Comparison of ENCODE assay signal across 8 cellular contexts in the genomic region with DNA sequence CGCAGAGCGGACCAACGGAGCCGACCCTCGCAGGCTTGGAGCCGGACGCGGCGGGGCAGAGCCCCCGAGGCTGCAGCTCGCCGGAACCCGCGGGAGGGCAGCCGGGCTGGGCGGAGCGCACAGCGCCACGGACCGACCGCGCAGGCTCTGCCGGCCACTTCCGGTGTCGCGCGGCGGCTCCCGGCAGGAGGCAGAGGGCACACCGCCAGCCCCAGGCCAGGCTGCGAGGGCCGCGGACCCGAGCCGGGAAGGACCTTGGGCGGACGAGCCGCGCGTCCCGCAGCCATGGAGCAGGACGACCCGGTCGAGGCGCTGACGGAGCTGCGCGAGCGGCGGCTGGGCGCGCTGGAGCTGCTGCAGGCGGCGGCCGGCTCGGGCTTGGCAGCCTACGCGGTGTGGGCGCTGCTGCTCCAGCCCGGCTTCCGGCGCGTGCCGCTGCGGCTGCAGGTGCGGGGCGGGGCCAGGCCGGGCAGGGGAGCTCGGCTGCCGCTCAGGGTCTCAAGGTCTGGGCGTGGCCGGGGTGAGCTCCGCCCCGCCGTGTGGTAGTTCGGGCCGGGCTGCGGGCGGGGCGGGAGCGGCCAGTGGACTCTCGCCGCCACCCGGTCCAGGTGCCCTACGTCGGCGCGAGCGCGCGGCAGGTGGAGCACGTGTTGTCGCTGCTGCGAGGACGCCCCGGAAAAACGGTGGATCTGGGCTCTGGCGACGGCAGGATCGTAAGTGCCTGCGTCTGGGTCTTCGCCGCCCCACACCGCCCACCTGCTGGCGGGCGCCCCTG. TPM values are rescaled to one million over a fixed set of nuclear protein-coding genes. Genes with fewer than 3 reads are reported as not detected.
DNase-seq lines count a peak whose midpoint lies in the region; ATAC-seq and TF ChIP-seq lines count a peak whose summit lies in the region.

A gene with protein sequence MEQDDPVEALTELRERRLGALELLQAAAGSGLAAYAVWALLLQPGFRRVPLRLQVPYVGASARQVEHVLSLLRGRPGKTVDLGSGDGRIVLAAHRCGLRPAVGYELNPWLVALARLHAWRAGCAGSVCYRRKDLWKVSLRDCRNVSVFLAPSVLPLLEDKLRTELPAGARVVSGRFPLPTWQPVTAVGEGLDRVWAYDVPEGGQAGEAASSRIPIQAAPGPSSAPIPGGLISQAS (plus strand): TSS at position 157 of the 775 bp plus-strand sequence. CDS start 129 bp downstream, at position 286.

- peak; percentile 56 for ATAC-seq in GM21447 (IDR thresholded peaks at IDR 0.05; ENCODE audit: unreplicated experiment)
- ATAC-seq in activated T-helper 17 cell treated with anti-CD3 and anti-CD28 coated beads, Interleukin-2, amount 50 U/mL, for 72 hours (replicated peaks) = peak; percentile 76
- ATAC-seq in naive thymus-derived CD4-positive, alpha-beta T cell = peak; percentile 82

- H3K27me3 ChIP-seq in HUES6 (ENCODE audit: control insufficient read depth, insufficient read depth, low read length) (peaks cover 18% of the 10 kb centered on the region), stomach smooth muscle (ENCODE audit: control insufficient read depth in 1 of 2, insufficient read depth in 2 of 2, low read length in 2 of 2) (peaks cover 8 to 20% of the 10 kb centered on the region in 2 donors)
- H3K27me3 ChIP-seq in naive thymus-derived CD4-positive, alpha-beta T cell (ENCODE audit: control insufficient read depth in 2 of 2, insufficient read depth in 2 of 2, low read length in 2 of 2) = no peaks in the 10 kb centered on the region

- H3K27ac ChIP-seq in HUES6 (ENCODE audit: low read depth, low read length) (peak within 1 kb of the TSS; percentile 89; the same call in 1 of the 2 replicates), stomach smooth muscle (ENCODE audit: low read length) (peak within 1 kb of the TSS; percentile 82)
- H3K27ac ChIP-seq in naive thymus-derived CD4-positive, alpha-beta T cell (ENCODE audit: low read depth, low read length) = peak within 1 kb of the TSS; percentile 60

- peaks cover 6% of the 10 kb centered on the region for H3K36me3 ChIP-seq in HUES6 (ENCODE audit: control insufficient read depth, insufficient read depth, low read length)
- no peaks in the 10 kb centered on the region for H3K36me3 ChIP-seq in naive thymus-derived CD4-positive, alpha-beta T cell (ENCODE audit: control insufficient read depth in 2 of 3, insufficient read depth in 3 of 3, low read length in 3 of 3)
- no peaks in the 10 kb centered on the region for H3K36me3 ChIP-seq in stomach smooth muscle (ENCODE audit: control insufficient read depth in 2 of 2, insufficient read depth in 2 of 2, low read length in 2 of 2)

- H3K27ac Mint-ChIP-seq in activated T-helper 17 cell treated with anti-CD3 and anti-CD28 coated beads, Interleukin-2, amount 50 U/mL, for 72 hours = peak within 1 kb of the TSS; percentile 66
- peak within 1 kb of the TSS in 7 of 9 donors; percentile 38 to 67 (median 55) for H3K27ac Mint-ChIP-seq in naive thymus-derived CD4-positive, alpha-beta T cell

- H3K9me3 Mint-ChIP-seq in activated T-helper 17 cell treated with anti-CD3 and anti-CD28 coated beads, Interleukin-2, amount 50 U/mL, for 72 hours = no peaks in the 10 kb centered on the region
- no peaks in the 10 kb centered on the region for H3K9me3 Mint-ChIP-seq in naive thymus-derived CD4-positive, alpha-beta T cell

- no peaks in the 10 kb centered on the region for H3K4me1 Mint-ChIP-seq in activated T-helper 17 cell treated with anti-CD3 and anti-CD28 coated beads, Interleukin-2, amount 50 U/mL, for 72 hours
- peaks cover 0 to 30% (median 17%) of the 10 kb centered on the region in 7 donors for H3K4me1 Mint-ChIP-seq in naive thymus-derived CD4-positive, alpha-beta T cell

- peak within 1 kb of the TSS; percentile 87 for H3K9ac ChIP-seq in HUES6 (ENCODE audit: low read length)
- peak within 1 kb of the TSS; percentile 72 to 73 for H3K9ac ChIP-seq in stomach smooth muscle (ENCODE audit: low read length in 2 of 2)

- no peak for TF ChIP-seq CTCF in fibroblast of mammary gland (conservative IDR thresholded peaks at IDR 0.05; ENCODE audit: control insufficient read depth, insufficient read depth, low read depth, low read length)

- H3K36me3 Mint-ChIP-seq in activated T-helper 17 cell treated with anti-CD3 and anti-CD28 coated beads, Interleukin-2, amount 50 U/mL, for 72 hours (ENCODE audit: low read depth) = no peaks in the 10 kb centered on the region
- H3K36me3 Mint-ChIP-seq in naive thymus-derived CD4-positive, alpha-beta T cell = no peaks in the 10 kb centered on the region

- DNase-seq in DMS153 treated with DMSO at 0.1 percent for 48 hours (lab: John Stamatoyannopoulos, UW; ENCODE audit: unreplicated experiment) (peak; percentile 85), RKO (ENCODE audit: low spot score) (peak; percentile 87), fibroblast of mammary gland (ENCODE audit: low read depth) (peak; percentile 58)
- DNase-seq in naive thymus-derived CD4-positive, alpha-beta T cell = peak; percentile 53 to 80 (median 65)

- intact Hi-C loops in naive thymus-derived CD4-positive, alpha-beta T cell (cut with micrococcal nuclease) = no loop called here

- CTCF ChIA-PET in naive thymus-derived CD4-positive, alpha-beta T cell (lab: Charles Lee) = interaction anchor here (0.6 to 1.2 kb wide), 4 partner anchors 9 to 64 kb away, joined by 3 to 5 read pairs (median 4); no protein-coding TSS in a partner anchor

- POLR2A ChIA-PET in naive thymus-derived CD4-positive, alpha-beta T cell (lab: Charles Lee) = interaction anchor here (0.7 to 3.1 kb wide), 7 partner anchors 10 to 31 kb away, joined by 3 to 11 read pairs (median 3); a partner anchor contains a TSS

- H3K4me1 ChIP-seq in HUES6 (ENCODE audit: control insufficient read depth, insufficient read depth, low read length) (peaks cover 18% of the 10 kb centered on the region), stomach smooth muscle (ENCODE audit: control insufficient read depth, insufficient read depth, low read length) (peaks cover 50% of the 10 kb centered on the region)
- peaks cover 18 to 25% of the 10 kb centered on the region in 2 donors for H3K4me1 ChIP-seq in naive thymus-derived CD4-positive, alpha-beta T cell (ENCODE audit: control insufficient read depth in 2 of 2, insufficient read depth in 2 of 2, low read length in 2 of 2)

- H3K9me3 ChIP-seq in HUES6 (ENCODE audit: control insufficient read depth, insufficient read depth, low read depth, low read length) = no peaks in the 10 kb centered on the region
- no peaks in the 10 kb centered on the region for H3K9me3 ChIP-seq in naive thymus-derived CD4-positive, alpha-beta T cell (ENCODE audit: control insufficient read depth in 2 of 3, low read length in 3 of 3)
- no peaks in the 10 kb centered on the region for H3K9me3 ChIP-seq in stomach smooth muscle (ENCODE audit: control insufficient read depth in 2 of 2, low read length in 2 of 2)

- H3K4me3 ChIP-seq in HUES6 (ENCODE audit: low read depth, low read length) (peak within 1 kb of the TSS; percentile 92), fibroblast of mammary gland (ENCODE audit: control insufficient read depth, low read depth, low read length) (peak within 1 kb of the TSS; percentile 58), stomach smooth muscle (ENCODE audit: low read length in 2 of 2) (peak within 1 kb of the TSS; percentile 75 to 84)
- peak within 1 kb of the TSS; percentile 62 for H3K4me3 ChIP-seq in naive thymus-derived CD4-positive, alpha-beta T cell (ENCODE audit: low read length)

- H3K4me3 Mint-ChIP-seq in activated T-helper 17 cell treated with anti-CD3 and anti-CD28 coated beads, Interleukin-2, amount 50 U/mL, for 72 hours = peak within 1 kb of the TSS; percentile 80
- H3K4me3 Mint-ChIP-seq in naive thymus-derived CD4-positive, alpha-beta T cell = peak within 1 kb of the TSS; percentile 72 to 92 (median 82)

- no peaks in the 10 kb centered on the region for H3K27me3 Mint-ChIP-seq in activated T-helper 17 cell treated with anti-CD3 and anti-CD28 coated beads, Interleukin-2, amount 50 U/mL, for 72 hours
- H3K27me3 Mint-ChIP-seq in naive thymus-derived CD4-positive, alpha-beta T cell = peaks cover 0 to 20% (median 0%) of the 10 kb centered on the region in 5 donors

RNA-seq across cellular contexts. Expression of the gene that starts here (rescaled TPM):
- 10 to 100 TPM; 13.5 to 22.4 TPM for total RNA-seq in activated T-helper 17 cell treated with anti-CD3 and anti-CD28 coated beads, Interleukin-2, amount 50 U/mL, for 72 hours
- total RNA-seq in naive thymus-derived CD4-positive, alpha-beta T cell = 10 to 100 TPM; 11.9 to 20.7 (median 13.6) TPM
- 10 to 100 TPM; 14.7 to 26.8 TPM for polyA plus RNA-seq in naive thymus-derived CD4-positive, alpha-beta T cell

Comparison
In these comparisons a context has a peak if more than half of its experiments do, and no peak if none do; other contexts are left out.
1. Peak in every context shown above with its lines: DNase-seq, ATAC-seq, H3K4me3 ChIP-seq and H3K27ac ChIP-seq.